In the genomic region with DNA sequence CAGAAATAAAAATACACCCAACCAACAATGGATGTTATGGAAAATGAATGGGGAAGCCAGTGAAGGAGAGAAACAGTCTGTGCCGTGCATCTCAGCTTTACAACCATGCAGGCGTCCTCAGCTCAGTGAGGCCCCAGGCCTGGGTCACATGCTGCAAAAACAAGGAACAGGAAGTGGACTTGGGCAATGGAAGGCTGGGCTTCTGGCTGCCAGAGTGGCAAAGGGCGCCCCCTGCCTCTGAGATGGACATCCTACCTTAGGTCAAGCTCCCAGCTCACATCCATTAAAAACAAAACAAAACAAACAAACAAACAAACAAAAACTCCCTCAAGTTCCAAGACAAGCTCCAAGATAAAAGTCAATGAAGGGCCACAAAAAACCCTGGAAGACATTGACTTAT, we compare ENCODE assay signal across 1 cellular context.
TF ChIP-seq lines count a peak whose summit lies in the region.

No MANE protein-coding gene starts in this region.

TF ChIP-seq in H1, 55 proteins besides CTCF, POLR2A, EP300 and RAD21 (continued from another document):
- TF ChIP-seq, protein P1, sequence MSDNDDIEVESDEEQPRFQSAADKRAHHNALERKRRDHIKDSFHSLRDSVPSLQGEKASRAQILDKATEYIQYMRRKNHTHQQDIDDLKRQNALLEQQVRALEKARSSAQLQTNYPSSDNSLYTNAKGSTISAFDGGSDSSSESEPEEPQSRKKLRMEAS (IDR thresholded peaks at IDR 0.05), result peak; percentile 90
- no peak for TF ChIP-seq KDM1A (IDR thresholded peaks at IDR 0.05; ENCODE audit: borderline replicate concordance, low read length)
- no peak for TF ChIP-seq NRF1 (IDR thresholded peaks at IDR 0.05; ENCODE audit: low read depth, low read length)
- TF ChIP-seq RXRA (IDR thresholded peaks at IDR 0.05; ENCODE audit: insufficient read depth, low read depth, low read length), result no peak
- TF ChIP-seq TAF1 (IDR thresholded peaks at IDR 0.05; ENCODE audit: low read depth, low read length), result no peak
- TF ChIP-seq ZNF274 (IDR thresholded peaks at IDR 0.05; ENCODE audit: borderline replicate concordance, extremely low read depth, low read length), result no peak
- no peak for TF ChIP-seq RBBP5 (IDR thresholded peaks at IDR 0.05; ENCODE audit: borderline replicate concordance, low read depth, low read length)
- TF ChIP-seq SUZ12 (IDR thresholded peaks at IDR 0.05; ENCODE audit: low read length), result no peak
- no peak for TF ChIP-seq TCF12 (IDR thresholded peaks at IDR 0.05; ENCODE audit: low read depth, low read length)
- TF ChIP-seq KDM4A (IDR thresholded peaks at IDR 0.05; ENCODE audit: low read depth, low read length, severe bottlenecking), result no peak
- TF ChIP-seq PHF8 (conservative IDR thresholded peaks at IDR 0.05; ENCODE audit: low read depth, low read length), result no peak
- TF ChIP-seq BCL11A (IDR thresholded peaks at IDR 0.05; ENCODE audit: low read depth in 2 of 2, low read length in 2 of 2), result no peak
- no peak for TF ChIP-seq RFX5 (IDR thresholded peaks at IDR 0.05; ENCODE audit: borderline replicate concordance, low read depth, low read length)
- TF ChIP-seq, protein P2, sequence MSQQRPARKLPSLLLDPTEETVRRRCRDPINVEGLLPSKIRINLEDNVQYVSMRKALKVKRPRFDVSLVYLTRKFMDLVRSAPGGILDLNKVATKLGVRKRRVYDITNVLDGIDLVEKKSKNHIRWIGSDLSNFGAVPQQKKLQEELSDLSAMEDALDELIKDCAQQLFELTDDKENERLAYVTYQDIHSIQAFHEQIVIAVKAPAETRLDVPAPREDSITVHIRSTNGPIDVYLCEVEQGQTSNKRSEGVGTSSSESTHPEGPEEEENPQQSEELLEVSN (IDR thresholded peaks at IDR 0.05), result peak; percentile 70
- peak; percentile 63; the same call in 1 of the 2 replicates for TF ChIP-seq YY1 (IDR thresholded peaks at IDR 0.05; ENCODE audit: low read depth, low read length)
- no peak for TF ChIP-seq TEAD4 (IDR thresholded peaks at IDR 0.05; ENCODE audit: low read depth, low read length)
TF ChIP-seq in H1: peak in this region for 5.
